ENCODE assay signal across 10 cellular contexts in genomic region chr11:86303257-86303656, GRCh38. TPM values are rescaled to one million over a fixed set of nuclear protein-coding genes. Genes with fewer than 3 reads are reported as not detected.
A peak's percentile ranks its signal among the peaks of the same experiment; 100 is the strongest.
DNase-seq lines count a peak whose midpoint lies in the region; ATAC-seq and TF ChIP-seq lines count a peak whose summit lies in the region.
"Had no signal": no experiment of that assay in that cellular context is flagged by ENCODE, and none has a peak within 500 bp of the region (broad histone marks: within the 10 kb centered on the region; RNA-seq: fewer than 3 reads in every experiment).

No MANE protein-coding gene starts in this region.

- in situ Hi-C loops in transverse colon (cut with MboI; ENCODE audit: low pct_ligation_motif_present in 1 of 4, low pct_unique_long_range_greater_than_20kb in 1 of 4, low sequenced_read_pairs in 3 of 4), result no loop called here

- H3K4me3 Mint-ChIP-seq in activated CD8-positive, alpha-beta T cell treated with anti-CD3 and anti-CD28 coated beads, Interleukin-2, amount 10 ng/mL, durations not matched to agents 7 days and 5 days, result peak overlapping the region; percentile 99
- H3K4me3 Mint-ChIP-seq in immature natural killer cell, result peak overlapping the region; percentile 97 to 100 (median 99)

- no peak overlapping the region for H3K27ac ChIP-seq in cardiac muscle cell
- H3K27ac ChIP-seq in transverse colon, result peak overlapping the region in 1 of 4 donors; percentile 92

- TF ChIP-seq POLR2A in transverse colon (IDR thresholded peaks at IDR 0.05), result no peak

- H3K36me3 Mint-ChIP-seq in activated CD8-positive, alpha-beta T cell treated with anti-CD3 and anti-CD28 coated beads, Interleukin-2, amount 10 ng/mL, durations not matched to agents 7 days and 5 days (ENCODE audit: low read depth), result peaks cover 15% of the 10 kb centered on the region
- peaks cover 0 to 4% (median 0%) of the 10 kb centered on the region in 3 donors for H3K36me3 Mint-ChIP-seq in immature natural killer cell

- peaks cover 26% of the 10 kb centered on the region for H3K4me1 Mint-ChIP-seq in activated CD8-positive, alpha-beta T cell treated with anti-CD3 and anti-CD28 coated beads, Interleukin-2, amount 10 ng/mL, durations not matched to agents 7 days and 5 days (ENCODE audit: low read depth)
- H3K4me1 Mint-ChIP-seq in immature natural killer cell, result peaks cover 25 to 39% of the 10 kb centered on the region in 2 donors

- H3K36me3 ChIP-seq in cardiac muscle cell (no peaks in the 10 kb centered on the region), transverse colon (no peaks in the 10 kb centered on the region)

- H3K4me1 ChIP-seq in cardiac muscle cell (ENCODE audit: low read depth), result no peaks in the 10 kb centered on the region
- peaks cover 0 to 14% (median 9%) of the 10 kb centered on the region in 4 donors for H3K4me1 ChIP-seq in transverse colon

- CTCF ChIA-PET in activated CD8-positive, alpha-beta T cell treated with anti-CD3 and anti-CD28 coated beads, Interleukin-2, amount 10 ng/mL, durations not matched to agents 7 days and 5 days (lab: Charles Lee), result interaction anchor here (1.0 to 1.6 kb wide), 4 partner anchors 9 to 448 kb away, joined by 3 to 4 read pairs (median 3); partner anchors contain the start of gene CCDC83

- H3K4me3 ChIP-seq in cardiac muscle cell (peak overlapping the region; percentile 91), transverse colon (peak overlapping the region in 3 of 4 donors; percentile 65 to 96 (median 74))

- POLR2A ChIA-PET in activated CD8-positive, alpha-beta T cell treated with anti-CD3 and anti-CD28 coated beads, Interleukin-2, amount 10 ng/mL, durations not matched to agents 7 days and 5 days (lab: Charles Lee), result interaction anchor here (1.4 kb wide), 1 partner anchor 9 kb away, joined by 4 read pairs; no protein-coding TSS in a partner anchor

- intact Hi-C loops in left cardiac atrium (cut with DNase I), result no loop called here
- intact Hi-C loops in transverse colon (cut with DNase I; ENCODE audit: low total_unique reads), result no loop called here

- 70 to 75% methylated on average over 2 of the region's 2 CpGs for WGBS in transverse colon (ENCODE audit: low coverage in 1 of 2), 2 donors

- ATAC-seq in left cardiac atrium, result no peak
- no peak for ATAC-seq in activated CD8-positive, alpha-beta T cell treated with anti-CD3 and anti-CD28 coated beads, Interleukin-2, amount 10 ng/mL, durations not matched to agents 7 days and 5 days
- no peak for ATAC-seq in GM19351 (IDR thresholded peaks at IDR 0.05; ENCODE audit: unreplicated experiment)
- ATAC-seq in HG02759 (IDR thresholded peaks at IDR 0.05; ENCODE audit: unreplicated experiment), result no peak

- TF ChIP-seq CTCF in cardiac muscle cell (IDR thresholded peaks at IDR 0.05; ENCODE audit: low read depth, low read length), result no peak
- no peak for TF ChIP-seq CTCF in transverse colon (IDR thresholded peaks at IDR 0.05)

- H3K9me3 Mint-ChIP-seq in activated CD8-positive, alpha-beta T cell treated with anti-CD3 and anti-CD28 coated beads, Interleukin-2, amount 10 ng/mL, durations not matched to agents 7 days and 5 days (ENCODE audit: insufficient read depth), result no peaks in the 10 kb centered on the region
- H3K9me3 Mint-ChIP-seq in immature natural killer cell, result no peaks in the 10 kb centered on the region

- H3K27ac Mint-ChIP-seq in activated CD8-positive, alpha-beta T cell treated with anti-CD3 and anti-CD28 coated beads, Interleukin-2, amount 10 ng/mL, durations not matched to agents 7 days and 5 days, result no peak overlapping the region
- peak overlapping the region in 5 of 6 donors; percentile 4 to 97 (median 88) for H3K27ac Mint-ChIP-seq in immature natural killer cell

- DNase-seq in cardiac muscle cell (ENCODE audit: low read depth in 1 of 2, low spot score in 1 of 2), result no peak
- DNase-seq in left cardiac atrium, result no peak
- DNase-seq in activated CD8-positive, alpha-beta T cell treated with anti-CD3 and anti-CD28 coated beads, Interleukin-2, amount 10 ng/mL, durations not matched to agents 7 days and 5 days, result no peak
- no peak for DNase-seq in immature natural killer cell
- no peak for DNase-seq in transverse colon
- DNase-seq in ureter (ENCODE audit: low spot score), result no peak
- DNase-seq: central memory CD4-positive, alpha-beta T cell; NCI-H1092 had no signal

- TF ChIP-seq EP300 in transverse colon (IDR thresholded peaks at IDR 0.05; ENCODE audit: low read depth), result no peak

- H3K9me3 ChIP-seq in cardiac muscle cell (ENCODE audit: low read depth) (no peaks in the 10 kb centered on the region), transverse colon (no peaks in the 10 kb centered on the region)

- H3K27me3 ChIP-seq in cardiac muscle cell, result peaks cover 4% of the 10 kb centered on the region
- H3K27me3 ChIP-seq in transverse colon, result no peaks in the 10 kb centered on the region

- H3K27me3 Mint-ChIP-seq in activated CD8-positive, alpha-beta T cell treated with anti-CD3 and anti-CD28 coated beads, Interleukin-2, amount 10 ng/mL, durations not matched to agents 7 days and 5 days (ENCODE audit: low read depth), result no peaks in the 10 kb centered on the region
- peaks cover 0 to 3% (median 0%) of the 10 kb centered on the region in 3 donors for H3K27me3 Mint-ChIP-seq in immature natural killer cell (ENCODE audit: low read depth in 3 of 3)

RNA-seq across cellular contexts. Expression of gene HIKESHI, which starts 1.2 kb away (rescaled TPM):
- total RNA-seq in cardiac muscle cell (39.8 and 55.8 TPM in 2 replicates), left cardiac atrium (10 to 100 TPM; 39.0 to 41.2 TPM), transverse colon (10 to 100 TPM in 3 of 4 donors, 1 to 10 TPM in 1; 2.2 to 18.7 (median 14.8) TPM), ureter (28.7 TPM)
- polyA plus RNA-seq in cardiac muscle cell (98.4 and 111 TPM in 2 replicates), immature natural killer cell (100 to 1,000 TPM in 1 of 3 donors, 10 to 100 TPM in 2; 80.6 to 108 (median 87.6) TPM)
- 10 to 100 TPM; 45.3 to 49.9 TPM for total RNA-seq in activated CD8-positive, alpha-beta T cell treated with anti-CD3 and anti-CD28 coated beads, Interleukin-2, amount 10 ng/mL, durations not matched to agents 7 days and 5 days

RNA-seq across cellular contexts. Expression of gene EED, which starts 58.7 kb away (rescaled TPM):
- total RNA-seq in cardiac muscle cell (15.7 and 24.0 TPM in 2 replicates), left cardiac atrium (10 to 100 TPM; 14.3 to 14.8 TPM), transverse colon (10 to 100 TPM in 3 of 4 donors, 1 to 10 TPM in 1; 2.8 to 43.5 (median 23.5) TPM), ureter (26.7 TPM)
- polyA plus RNA-seq in cardiac muscle cell (30.1 and 50.4 TPM in 2 replicates), immature natural killer cell (10 to 100 TPM in 1 of 3 donors, 1 to 10 TPM in 2; 1.6 to 15.6 (median 8.3) TPM)
- total RNA-seq in activated CD8-positive, alpha-beta T cell treated with anti-CD3 and anti-CD28 coated beads, Interleukin-2, amount 10 ng/mL, durations not matched to agents 7 days and 5 days, result 10 to 100 TPM; 44.8 to 48.3 TPM
